In the genomic region with DNA sequence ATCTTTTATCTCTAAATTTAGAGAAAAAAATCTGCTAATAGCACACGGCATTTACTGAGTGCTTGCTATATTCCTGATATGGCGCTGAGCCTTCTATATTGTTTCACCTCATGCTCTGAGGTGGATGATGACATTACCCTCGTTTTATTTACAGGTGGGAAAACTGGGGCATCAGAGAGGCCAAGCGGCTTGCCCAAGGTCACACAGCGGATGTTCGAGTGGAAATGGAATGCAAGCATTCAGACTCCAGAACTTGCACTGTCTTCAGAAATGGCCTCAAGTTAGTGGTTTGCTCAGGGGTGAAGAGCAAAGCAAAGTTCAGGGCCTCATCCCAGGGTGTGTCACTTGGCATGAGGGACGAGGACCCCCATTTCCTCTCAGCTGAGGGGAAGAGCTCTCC, we compare ENCODE assay signal across 28 cellular contexts.
"Had no signal": no experiment of that assay in that cellular context is flagged by ENCODE, and none has a peak within 500 bp of the region (broad histone marks: within the 10 kb centered on the region; RNA-seq: fewer than 3 reads in every experiment).

No MANE protein-coding gene starts in this region.

- H3K27ac Mint-ChIP-seq: activated B cell treated with CpG ODN at 0.5 μM for 24 hours; activated CD4-positive, alpha-beta T cell treated with anti-CD3 and anti-CD28 coated beads for 36 hours; activated naive CD8-positive, alpha-beta T cell treated with anti-CD3 and anti-CD28 coated beads for 36 hours; stimulated activated memory B cell treated with anti-CD40 and anti-IgM and Interleukin-4, amounts not matched to agents 10 μg/mL and 1 μg/mL and 100 μg/mL, for 72 hours; type B pancreatic cell had no signal

- H3K4me1 ChIP-seq: breast epithelium, testis had no signal

- H3K27me3 Mint-ChIP-seq: activated B cell treated with CpG ODN at 0.5 μM for 24 hours; activated CD4-positive, alpha-beta T cell treated with anti-CD3 and anti-CD28 coated beads for 36 hours; activated naive CD8-positive, alpha-beta T cell treated with anti-CD3 and anti-CD28 coated beads for 36 hours; stimulated activated memory B cell treated with anti-CD40 and anti-IgM and Interleukin-4, amounts not matched to agents 10 μg/mL and 1 μg/mL and 100 μg/mL, for 72 hours; type B pancreatic cell had no signal

- H3K27ac ChIP-seq: breast epithelium, lower lobe of right lung, parathyroid adenoma, right lobe of liver, testis had no signal

- H3K36me3 ChIP-seq: breast epithelium, vagina had no signal

- H3K9ac ChIP-seq: parathyroid adenoma had no signal

- H3K27me3 ChIP-seq: breast epithelium, right lobe of liver, testis, vagina had no signal

- H3K9me3 Mint-ChIP-seq: activated B cell treated with CpG ODN at 0.5 μM for 24 hours; activated naive CD8-positive, alpha-beta T cell treated with anti-CD3 and anti-CD28 coated beads for 36 hours; activated T-cell treated with anti-CD3 and anti-CD28 coated beads, Interleukin-2, amount 50 U/mL, for 4 hours; nephron progenitor cell; stimulated activated memory B cell treated with anti-CD40 and anti-IgM and Interleukin-4, amounts not matched to agents 10 μg/mL and 1 μg/mL and 100 μg/mL, for 72 hours; type B pancreatic cell had no signal

- H2AFZ ChIP-seq: parathyroid adenoma had no signal

- DNase-seq: activated B cell treated with CpG ODN at 0.5 μM for 24 hours; activated CD4-positive, alpha-beta T cell treated with anti-CD3 and anti-CD28 coated beads for 36 hours; activated CD4-positive, alpha-beta T cell treated with anti-CD3 and anti-CD28 coated beads, Interleukin-2, amount 50 U/mL, for 4 hours; activated CD8-positive, alpha-beta memory T cell treated with anti-CD3 and anti-CD28 coated beads, Interleukin-2, amount 50 U/mL, for 48 hours; activated naive CD4-positive, alpha-beta T cell treated with Interleukin-2 at 50 U/mL for 16 hours; activated naive CD8-positive, alpha-beta T cell treated with anti-CD3 and anti-CD28 coated beads for 36 hours; activated T-cell treated with anti-CD3 and anti-CD28 coated beads, Interleukin-2, amount 50 U/mL, for 4 hours; cerebellar nuclear complex; cortex of kidney; glutamatergic neuron; lower lobe of right lung; mesendoderm; mucosa of descending colon; nucleus accumbens; stimulated activated CD4-positive, alpha-beta T cell treated with anti-CD3 and anti-CD28 coated beads, Interleukin-2, amount 100 ng/mL, for 24 hours; T1000; testis had no signal

- H3K9me3 ChIP-seq: breast epithelium, lower lobe of right lung, mucosa of descending colon, right lobe of liver, testis, vagina had no signal

- FAIRE-seq: endometrium, frontal cortex, islet of Langerhans had no signal

- H3K4me3 Mint-ChIP-seq: activated B cell treated with CpG ODN at 0.5 μM for 24 hours; activated CD4-positive, alpha-beta T cell treated with anti-CD3 and anti-CD28 coated beads for 36 hours; activated naive CD8-positive, alpha-beta T cell treated with anti-CD3 and anti-CD28 coated beads for 36 hours; activated T-cell treated with anti-CD3 and anti-CD28 coated beads, Interleukin-2, amount 50 U/mL, for 4 hours; stimulated activated memory B cell treated with anti-CD40 and anti-IgM and Interleukin-4, amounts not matched to agents 10 μg/mL and 1 μg/mL and 100 μg/mL, for 72 hours; type B pancreatic cell had no signal

- H3K79me2 ChIP-seq: parathyroid adenoma had no signal

- H3K4me3 ChIP-seq: lower lobe of right lung, mucosa of descending colon, right lobe of liver, skin epidermis, testis had no signal

- ATAC-seq: activated CD4-positive, alpha-beta T cell treated with anti-CD3 and anti-CD28 coated beads for 36 hours; activated T-cell treated with anti-CD3 and anti-CD28 coated beads, Interleukin-2, amount 50 U/mL, for 4 hours; lower lobe of right lung; mucosa of descending colon; right lobe of liver; stimulated activated memory B cell treated with anti-CD40 and anti-IgM and Interleukin-4, amounts not matched to agents 10 μg/mL and 1 μg/mL and 100 μg/mL, for 72 hours had no signal
